Comparison of ENCODE assay signal across 8 cellular contexts in genomic region chr17:4900231-4901107, GRCh38. TPM values are rescaled to one million over a fixed set of nuclear protein-coding genes. Genes with fewer than 3 reads are reported as not detected.
DNase-seq lines count a peak whose midpoint lies in the region; ATAC-seq, FAIRE-seq and TF ChIP-seq lines count a peak whose summit lies in the region.

No MANE protein-coding gene starts in this region.

- H3K4me3 ChIP-seq in SK-N-MC, result peak overlapping the region; percentile 78; the same call in 1 of the 2 replicates
- peak overlapping the region; percentile 42 to 54 for H3K4me3 ChIP-seq in left lung
- H3K4me3 ChIP-seq in subcutaneous abdominal adipose tissue (ENCODE audit: low read depth in 1 of 5, low read length in 5 of 5), result peak overlapping the region in 4 of 5 donors; percentile 45 to 72 (median 69)

- H3K36me3 ChIP-seq in SK-N-MC (ENCODE audit: insufficient read depth, low read length) (peaks cover 7% of the 10 kb centered on the region; the same call in 1 of the 2 replicates), left lung (peaks cover 0 to 21% of the 10 kb centered on the region in 2 donors), subcutaneous abdominal adipose tissue (ENCODE audit: control insufficient read depth in 5 of 5, insufficient read depth in 5 of 5, low read length in 5 of 5) (peaks cover 0 to 20% (median 19%) of the 10 kb centered on the region in 5 donors)

- intact Hi-C loops in left lung (cut with DNase I), result loop anchor here in 1 of 2 donors (10.0 kb wide), 1 partner anchor 74 kb away; no protein-coding TSS in a partner anchor

- ATAC-seq in left lung (peak; percentile 4), GM21447 (IDR thresholded peaks at IDR 0.05; ENCODE audit: unreplicated experiment) (no peak), GM21360 (IDR thresholded peaks at IDR 0.05; ENCODE audit: unreplicated experiment) (no peak)

- H3K9me3 ChIP-seq in SK-N-MC (ENCODE audit: low read depth, low read length) (no peaks in the 10 kb centered on the region), left lung (no peaks in the 10 kb centered on the region), subcutaneous abdominal adipose tissue (ENCODE audit: control insufficient read depth in 5 of 5, low read length in 5 of 5) (no peaks in the 10 kb centered on the region)

- H3K9ac ChIP-seq in SK-N-MC (ENCODE audit: insufficient read length) (peak overlapping the region; percentile 72), subcutaneous abdominal adipose tissue (ENCODE audit: low read length in 5 of 5) (peak overlapping the region in 3 of 5 donors; percentile 1 to 45 (median 37))

- H3K27ac ChIP-seq in SK-N-MC, result no peak overlapping the region
- H3K27ac ChIP-seq in angular gyrus (ENCODE audit: low read depth, low read length), result peak overlapping the region; percentile 37
- H3K27ac ChIP-seq in left lung, result peak overlapping the region; percentile 60 to 80
- H3K27ac ChIP-seq in subcutaneous abdominal adipose tissue (ENCODE audit: low read depth, low read length), result no peak overlapping the region

- H3K27me3 ChIP-seq in left lung (peaks cover 0 to 21% of the 10 kb centered on the region in 2 donors), subcutaneous abdominal adipose tissue (ENCODE audit: control insufficient read depth in 5 of 5, insufficient read depth in 4 of 5, low read length in 5 of 5) (peaks cover 5 to 26% (median 9%) of the 10 kb centered on the region in 5 donors)

- TF ChIP-seq CTCF in left lung (IDR thresholded peaks at IDR 0.05) (no peak), D721Med (IDR thresholded peaks at IDR 0.05; ENCODE audit: insufficient read depth, missing control alignments) (no peak)

- DNase-seq in SK-N-MC (ENCODE audit: low read depth, low spot score), result no peak
- peak; percentile 67 to 84 for DNase-seq in left lung
- no peak for DNase-seq in D721Med (ENCODE audit: insufficient read length, low spot score)
- no peak for DNase-seq in COLO829 (ENCODE audit: low spot score)

- FAIRE-seq in D721Med (lab: Jason Lieb, UNC), result no peak

- H3K4me1 ChIP-seq in left lung (peaks cover 11 to 48% of the 10 kb centered on the region in 2 donors), subcutaneous abdominal adipose tissue (ENCODE audit: control insufficient read depth in 5 of 5, insufficient read depth in 5 of 5, low read length in 5 of 5) (peaks cover 0 to 53% (median 37%) of the 10 kb centered on the region in 5 donors)

RNA-seq across cellular contexts. Expression of gene C17orf107, which starts 1.1 kb away (rescaled TPM):
- total RNA-seq in left lung, result 1 to 10 TPM; 2.0 to 5.3 TPM

RNA-seq across cellular contexts. Expression of gene CHRNE, which starts 2.4 kb away (rescaled TPM):
- total RNA-seq in left lung, result 1 to 10 TPM; 2.9 to 4.9 TPM

RNA-seq across cellular contexts. Expression of gene GP1BA, which starts 31.6 kb away (rescaled TPM):
- total RNA-seq in left lung, result under 1 TPM; 0.31 to 0.96 TPM

RNA-seq across cellular contexts. Expression of gene SLC25A11, which starts 39.4 kb away (rescaled TPM):
- total RNA-seq in left lung, result 10 to 100 TPM; 58.6 to 70.5 TPM

RNA-seq across cellular contexts. Expression of gene RNF167, which starts 39.6 kb away (rescaled TPM):
- 100 to 1,000 TPM; 102 to 108 TPM for total RNA-seq in left lung

Comparison
In these comparisons a context has a peak if more than half of its experiments do, and no peak if none do; other contexts are left out.
1. DNase-seq: peak in left lung (2 of 2); none in SK-N-MC (single experiment), D721Med (single experiment) and COLO829 (single experiment).
2. H3K27ac ChIP-seq: peak in angular gyrus (single experiment) and left lung (2 of 2); none in SK-N-MC (single experiment) and subcutaneous abdominal adipose tissue (single experiment).
3. Peak in every context shown above with its lines, with median percentiles within 50 percentile points of each other: H3K4me3 ChIP-seq.